Comparison of ENCODE assay signal across 1 cellular context in the genomic region with DNA sequence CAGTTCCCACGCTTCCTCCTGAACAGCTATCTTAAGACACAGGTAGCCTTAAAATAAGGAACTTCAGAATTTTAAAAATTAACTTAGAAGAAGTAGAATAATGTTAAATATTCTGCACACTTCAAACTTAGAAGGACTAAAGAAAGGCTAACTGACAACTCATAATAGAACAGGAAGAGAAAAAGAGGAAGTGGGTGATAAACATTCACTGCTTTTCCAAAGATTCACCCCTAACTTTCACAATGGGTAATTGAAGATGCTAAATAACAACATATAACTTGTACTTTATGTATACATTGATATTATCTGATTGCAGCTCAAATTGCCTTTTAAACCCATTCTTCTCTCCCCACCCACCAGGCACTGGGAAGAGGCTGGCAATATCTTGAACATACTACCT.
TF ChIP-seq lines count a peak whose summit lies in the region.

No MANE protein-coding gene starts in this region.

TF ChIP-seq in GM12878, 131 proteins besides CTCF, POLR2A, EP300 and RAD21 (continued from another document and continues in another):
- TF ChIP-seq REST (IDR thresholded peaks at IDR 0.05; ENCODE audit: low read depth, low read length) (no peak), HCFC1 (IDR thresholded peaks at IDR 0.05; ENCODE audit: low read length) (no peak), FOS (IDR thresholded peaks at IDR 0.05; ENCODE audit: borderline replicate concordance, extremely low read depth, insufficient read length) (no peak), NFIC (IDR thresholded peaks at IDR 0.05; ENCODE audit: low read depth, low read length) (peak; percentile 89), POLR2AphosphoS5 (IDR thresholded peaks at IDR 0.05; ENCODE audit: low read length) (no peak), CREM (IDR thresholded peaks at IDR 0.05; ENCODE audit: low read depth) (peak; percentile 59; the same call in 1 of the 2 replicates), TCF12 (IDR thresholded peaks at IDR 0.05; ENCODE audit: low read depth, low read length) (no peak), ZNF622 (IDR thresholded peaks at IDR 0.05) (no peak), HDAC6 (IDR thresholded peaks at IDR 0.05; ENCODE audit: unreplicated experiment) (no peak), ZNF217 (IDR thresholded peaks at IDR 0.05) (peak; percentile 96), NR2F1 (conservative IDR thresholded peaks at IDR 0.05) (no peak), MXI1 (IDR thresholded peaks at IDR 0.05; ENCODE audit: low read depth, low read length) (no peak), RUNX3 (IDR thresholded peaks at IDR 0.05; ENCODE audit: low read length) (peak; percentile 79), RFX5 (IDR thresholded peaks at IDR 0.05; ENCODE audit: low read depth, low read length) (no peak), POU2F2 (IDR thresholded peaks at IDR 0.05; ENCODE audit: borderline replicate concordance, low read depth, low read length) (0 out of 3 replicates have a peak, but pooled peaks have one; percentile 24), MLLT1 (IDR thresholded peaks at IDR 0.05) (0 out of 2 replicates have a peak, but pooled peaks have one; percentile 21), TARDBP (IDR thresholded peaks at IDR 0.05; ENCODE audit: borderline replicate concordance) (no peak), NRF1 (conservative IDR thresholded peaks at IDR 0.05; ENCODE audit: low read depth, low read length) (no peak), MEF2A (IDR thresholded peaks at IDR 0.05; ENCODE audit: insufficient read depth, low read depth, low read length) (peak; percentile 60; the same call in 1 of the 2 replicates), NR2C1 (IDR thresholded peaks at IDR 0.05) (no peak), EED (IDR thresholded peaks at IDR 0.05; ENCODE audit: low read depth) (no peak), SMC3 (IDR thresholded peaks at IDR 0.05; ENCODE audit: borderline replicate concordance, low read length) (no peak), ZBTB11 (CRISPR knock-in tag; IDR thresholded peaks at IDR 0.05) (no peak), ZNF592 (IDR thresholded peaks at IDR 0.05) (no peak), ZZZ3 (IDR thresholded peaks at IDR 0.05; ENCODE audit: control insufficient read depth, insufficient read length, low read depth) (no peak), SREBF1 (IDR thresholded peaks at IDR 0.05; ENCODE audit: low read length) (no peak), ZSCAN29 (IDR thresholded peaks at IDR 0.05) (no peak), ZNF207 (IDR thresholded peaks at IDR 0.05; ENCODE audit: borderline replicate concordance) (no peak), SREBF2 (IDR thresholded peaks at IDR 0.05; ENCODE audit: low read length) (no peak)
- TF ChIP-seq, protein P1, sequence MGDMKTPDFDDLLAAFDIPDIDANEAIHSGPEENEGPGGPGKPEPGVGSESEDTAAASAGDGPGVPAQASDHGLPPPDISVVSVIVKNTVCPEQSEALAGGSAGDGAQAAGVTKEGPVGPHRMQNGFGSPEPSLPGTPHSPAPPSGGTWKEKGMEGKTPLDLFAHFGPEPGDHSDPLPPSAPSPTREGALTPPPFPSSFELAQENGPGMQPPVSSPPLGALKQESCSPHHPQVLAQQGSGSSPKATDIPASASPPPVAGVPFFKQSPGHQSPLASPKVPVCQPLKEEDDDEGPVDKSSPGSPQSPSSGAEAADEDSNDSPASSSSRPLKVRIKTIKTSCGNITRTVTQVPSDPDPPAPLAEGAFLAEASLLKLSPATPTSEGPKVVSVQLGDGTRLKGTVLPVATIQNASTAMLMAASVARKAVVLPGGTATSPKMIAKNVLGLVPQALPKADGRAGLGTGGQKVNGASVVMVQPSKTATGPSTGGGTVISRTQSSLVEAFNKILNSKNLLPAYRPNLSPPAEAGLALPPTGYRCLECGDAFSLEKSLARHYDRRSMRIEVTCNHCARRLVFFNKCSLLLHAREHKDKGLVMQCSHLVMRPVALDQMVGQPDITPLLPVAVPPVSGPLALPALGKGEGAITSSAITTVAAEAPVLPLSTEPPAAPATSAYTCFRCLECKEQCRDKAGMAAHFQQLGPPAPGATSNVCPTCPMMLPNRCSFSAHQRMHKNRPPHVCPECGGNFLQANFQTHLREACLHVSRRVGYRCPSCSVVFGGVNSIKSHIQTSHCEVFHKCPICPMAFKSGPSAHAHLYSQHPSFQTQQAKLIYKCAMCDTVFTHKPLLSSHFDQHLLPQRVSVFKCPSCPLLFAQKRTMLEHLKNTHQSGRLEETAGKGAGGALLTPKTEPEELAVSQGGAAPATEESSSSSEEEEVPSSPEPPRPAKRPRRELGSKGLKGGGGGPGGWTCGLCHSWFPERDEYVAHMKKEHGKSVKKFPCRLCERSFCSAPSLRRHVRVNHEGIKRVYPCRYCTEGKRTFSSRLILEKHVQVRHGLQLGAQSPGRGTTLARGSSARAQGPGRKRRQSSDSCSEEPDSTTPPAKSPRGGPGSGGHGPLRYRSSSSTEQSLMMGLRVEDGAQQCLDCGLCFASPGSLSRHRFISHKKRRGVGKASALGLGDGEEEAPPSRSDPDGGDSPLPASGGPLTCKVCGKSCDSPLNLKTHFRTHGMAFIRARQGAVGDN (IDR thresholded peaks at IDR 0.05): no peak
- TF ChIP-seq, protein P2, sequence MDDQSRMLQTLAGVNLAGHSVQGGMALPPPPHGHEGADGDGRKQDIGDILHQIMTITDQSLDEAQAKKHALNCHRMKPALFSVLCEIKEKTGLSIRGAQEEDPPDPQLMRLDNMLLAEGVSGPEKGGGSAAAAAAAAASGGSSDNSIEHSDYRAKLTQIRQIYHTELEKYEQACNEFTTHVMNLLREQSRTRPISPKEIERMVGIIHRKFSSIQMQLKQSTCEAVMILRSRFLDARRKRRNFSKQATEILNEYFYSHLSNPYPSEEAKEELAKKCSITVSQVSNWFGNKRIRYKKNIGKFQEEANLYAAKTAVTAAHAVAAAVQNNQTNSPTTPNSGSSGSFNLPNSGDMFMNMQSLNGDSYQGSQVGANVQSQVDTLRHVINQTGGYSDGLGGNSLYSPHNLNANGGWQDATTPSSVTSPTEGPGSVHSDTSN (IDR thresholded peaks at IDR 0.05; ENCODE audit: insufficient replicate concordance, low read depth, low read length): no peak
- TF ChIP-seq, protein P3, sequence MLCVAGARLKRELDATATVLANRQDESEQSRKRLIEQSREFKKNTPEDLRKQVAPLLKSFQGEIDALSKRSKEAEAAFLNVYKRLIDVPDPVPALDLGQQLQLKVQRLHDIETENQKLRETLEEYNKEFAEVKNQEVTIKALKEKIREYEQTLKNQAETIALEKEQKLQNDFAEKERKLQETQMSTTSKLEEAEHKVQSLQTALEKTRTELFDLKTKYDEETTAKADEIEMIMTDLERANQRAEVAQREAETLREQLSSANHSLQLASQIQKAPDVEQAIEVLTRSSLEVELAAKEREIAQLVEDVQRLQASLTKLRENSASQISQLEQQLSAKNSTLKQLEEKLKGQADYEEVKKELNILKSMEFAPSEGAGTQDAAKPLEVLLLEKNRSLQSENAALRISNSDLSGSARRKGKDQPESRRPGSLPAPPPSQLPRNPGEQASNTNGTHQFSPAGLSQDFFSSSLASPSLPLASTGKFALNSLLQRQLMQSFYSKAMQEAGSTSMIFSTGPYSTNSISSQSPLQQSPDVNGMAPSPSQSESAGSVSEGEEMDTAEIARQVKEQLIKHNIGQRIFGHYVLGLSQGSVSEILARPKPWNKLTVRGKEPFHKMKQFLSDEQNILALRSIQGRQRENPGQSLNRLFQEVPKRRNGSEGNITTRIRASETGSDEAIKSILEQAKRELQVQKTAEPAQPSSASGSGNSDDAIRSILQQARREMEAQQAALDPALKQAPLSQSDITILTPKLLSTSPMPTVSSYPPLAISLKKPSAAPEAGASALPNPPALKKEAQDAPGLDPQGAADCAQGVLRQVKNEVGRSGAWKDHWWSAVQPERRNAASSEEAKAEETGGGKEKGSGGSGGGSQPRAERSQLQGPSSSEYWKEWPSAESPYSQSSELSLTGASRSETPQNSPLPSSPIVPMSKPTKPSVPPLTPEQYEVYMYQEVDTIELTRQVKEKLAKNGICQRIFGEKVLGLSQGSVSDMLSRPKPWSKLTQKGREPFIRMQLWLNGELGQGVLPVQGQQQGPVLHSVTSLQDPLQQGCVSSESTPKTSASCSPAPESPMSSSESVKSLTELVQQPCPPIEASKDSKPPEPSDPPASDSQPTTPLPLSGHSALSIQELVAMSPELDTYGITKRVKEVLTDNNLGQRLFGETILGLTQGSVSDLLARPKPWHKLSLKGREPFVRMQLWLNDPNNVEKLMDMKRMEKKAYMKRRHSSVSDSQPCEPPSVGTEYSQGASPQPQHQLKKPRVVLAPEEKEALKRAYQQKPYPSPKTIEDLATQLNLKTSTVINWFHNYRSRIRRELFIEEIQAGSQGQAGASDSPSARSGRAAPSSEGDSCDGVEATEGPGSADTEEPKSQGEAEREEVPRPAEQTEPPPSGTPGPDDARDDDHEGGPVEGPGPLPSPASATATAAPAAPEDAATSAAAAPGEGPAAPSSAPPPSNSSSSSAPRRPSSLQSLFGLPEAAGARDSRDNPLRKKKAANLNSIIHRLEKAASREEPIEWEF (IDR thresholded peaks at IDR 0.05; ENCODE audit: insufficient replicate concordance, low read depth, low read length): no peak
